Comparison of ENCODE assay signal across 20 cellular contexts in the genomic region with DNA sequence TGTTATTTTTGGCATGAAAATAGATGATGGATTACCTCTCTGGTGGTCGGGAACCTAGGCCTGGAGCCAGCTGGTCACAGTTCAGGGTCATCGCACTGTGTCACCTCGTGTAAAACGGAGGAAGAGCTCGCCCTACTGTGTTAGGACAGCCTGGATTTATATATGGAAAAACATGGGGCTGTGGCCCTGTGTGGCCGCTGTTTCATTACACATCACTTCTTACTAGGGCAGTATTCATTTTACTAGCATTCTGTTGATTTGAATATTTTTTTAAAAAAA.
"Had no signal": no experiment of that assay in that cellular context is flagged by ENCODE, and none has a peak within 500 bp of the region (broad histone marks: within the 10 kb centered on the region; RNA-seq: fewer than 3 reads in every experiment).

No MANE protein-coding gene starts in this region.

- H3K9me3 ChIP-seq: body of pancreas, left ventricle myocardium inferior, sigmoid colon, transverse colon, uterus had no signal

- H3K36me3 ChIP-seq: left ventricle myocardium inferior, sigmoid colon, transverse colon, uterus had no signal

- H3K27ac Mint-ChIP-seq: activated naive CD4-positive, alpha-beta T cell treated with anti-CD3 and anti-CD28 coated beads for 36 hours; activated naive CD8-positive, alpha-beta T cell treated with anti-CD3 and anti-CD28 coated beads, Interleukin-2, amount 10 ng/mL, durations not matched to agents 7 days and 5 days; activated T-cell treated with anti-CD3 and anti-CD28 coated beads, Interleukin-2, amount 50 U/mL, for 24 hours; activated T-helper 17 cell treated with anti-CD3 and anti-CD28 coated beads, Interleukin-2, amount 50 U/mL, for 72 hours; progenitor cell of endocrine pancreas; stimulated activated effector memory CD8-positive, alpha-beta T cell treated with anti-CD3 and anti-CD28 coated beads, Interleukin-12 subunit alpha, Interleukin-12 subunit beta, amount 100 ng/mL, for 72 hours; T-helper 1 cell treated with Interleukin-12 subunit alpha and Interleukin-12 subunit beta and Interleukin-4 antibody, amounts not matched to agents 30 μg/mL and 1 μg/mL, for 36 hours; WTC11 had no signal

- H3K4me3 Mint-ChIP-seq: activated naive CD4-positive, alpha-beta T cell treated with anti-CD3 and anti-CD28 coated beads for 36 hours; activated naive CD8-positive, alpha-beta T cell treated with anti-CD3 and anti-CD28 coated beads, Interleukin-2, amount 10 ng/mL, durations not matched to agents 7 days and 5 days; activated T-cell treated with anti-CD3 and anti-CD28 coated beads, Interleukin-2, amount 50 U/mL, for 24 hours; activated T-helper 17 cell treated with anti-CD3 and anti-CD28 coated beads, Interleukin-2, amount 50 U/mL, for 72 hours; stimulated activated effector memory CD8-positive, alpha-beta T cell treated with anti-CD3 and anti-CD28 coated beads, Interleukin-12 subunit alpha, Interleukin-12 subunit beta, amount 100 ng/mL, for 72 hours; T-helper 1 cell treated with Interleukin-12 subunit alpha and Interleukin-12 subunit beta and Interleukin-4 antibody, amounts not matched to agents 30 μg/mL and 1 μg/mL, for 36 hours; WTC11 had no signal

- DNase-seq: activated CD8-positive, alpha-beta memory T cell treated with anti-CD3 and anti-CD28 coated beads for 24 hours; activated naive CD4-positive, alpha-beta T cell treated with anti-CD3 and anti-CD28 coated beads for 36 hours; activated naive CD8-positive, alpha-beta T cell treated with anti-CD3 and anti-CD28 coated beads, Interleukin-2, amount 10 ng/mL, durations not matched to agents 7 days and 5 days; activated T-cell treated with anti-CD3 and anti-CD28 coated beads, Interleukin-2, amount 50 U/mL, for 24 hours; body of pancreas; caudate nucleus; dermis blood vessel endothelial cell; effector memory CD4-positive, alpha-beta T cell; hippocampal formation; left ventricle myocardium inferior; T1000; transverse colon had no signal

- H3K9me3 Mint-ChIP-seq: activated naive CD4-positive, alpha-beta T cell treated with anti-CD3 and anti-CD28 coated beads for 36 hours; activated naive CD8-positive, alpha-beta T cell treated with anti-CD3 and anti-CD28 coated beads, Interleukin-2, amount 10 ng/mL, durations not matched to agents 7 days and 5 days; activated T-cell treated with anti-CD3 and anti-CD28 coated beads, Interleukin-2, amount 50 U/mL, for 24 hours; activated T-helper 17 cell treated with anti-CD3 and anti-CD28 coated beads, Interleukin-2, amount 50 U/mL, for 72 hours; stimulated activated effector memory CD8-positive, alpha-beta T cell treated with anti-CD3 and anti-CD28 coated beads, Interleukin-12 subunit alpha, Interleukin-12 subunit beta, amount 100 ng/mL, for 72 hours; T-helper 1 cell treated with Interleukin-12 subunit alpha and Interleukin-12 subunit beta and Interleukin-4 antibody, amounts not matched to agents 30 μg/mL and 1 μg/mL, for 36 hours; WTC11 had no signal

- H3K27ac ChIP-seq: body of pancreas, foreskin keratinocyte, left ventricle myocardium inferior, sigmoid colon, transverse colon, uterus had no signal

- H3K27me3 ChIP-seq: body of pancreas, foreskin keratinocyte, transverse colon, uterus had no signal

- H3K4me3 ChIP-seq: body of pancreas, left ventricle myocardium inferior, sigmoid colon, transverse colon, uterus had no signal

- H3K36me3 Mint-ChIP-seq: activated naive CD8-positive, alpha-beta T cell treated with anti-CD3 and anti-CD28 coated beads, Interleukin-2, amount 10 ng/mL, durations not matched to agents 7 days and 5 days; stimulated activated effector memory CD8-positive, alpha-beta T cell treated with anti-CD3 and anti-CD28 coated beads, Interleukin-12 subunit alpha, Interleukin-12 subunit beta, amount 100 ng/mL, for 72 hours; WTC11 had no signal

- ATAC-seq: activated T-helper 17 cell treated with anti-CD3 and anti-CD28 coated beads, Interleukin-2, amount 50 U/mL, for 72 hours; body of pancreas; foreskin keratinocyte; stimulated activated effector memory CD8-positive, alpha-beta T cell treated with anti-CD3 and anti-CD28 coated beads, Interleukin-12 subunit alpha, Interleukin-12 subunit beta, amount 100 ng/mL, for 72 hours; WTC11 had no signal

- H3K4me1 ChIP-seq: body of pancreas had no signal
